1 cellular context compared by ENCODE assay signal in the genomic region with DNA sequence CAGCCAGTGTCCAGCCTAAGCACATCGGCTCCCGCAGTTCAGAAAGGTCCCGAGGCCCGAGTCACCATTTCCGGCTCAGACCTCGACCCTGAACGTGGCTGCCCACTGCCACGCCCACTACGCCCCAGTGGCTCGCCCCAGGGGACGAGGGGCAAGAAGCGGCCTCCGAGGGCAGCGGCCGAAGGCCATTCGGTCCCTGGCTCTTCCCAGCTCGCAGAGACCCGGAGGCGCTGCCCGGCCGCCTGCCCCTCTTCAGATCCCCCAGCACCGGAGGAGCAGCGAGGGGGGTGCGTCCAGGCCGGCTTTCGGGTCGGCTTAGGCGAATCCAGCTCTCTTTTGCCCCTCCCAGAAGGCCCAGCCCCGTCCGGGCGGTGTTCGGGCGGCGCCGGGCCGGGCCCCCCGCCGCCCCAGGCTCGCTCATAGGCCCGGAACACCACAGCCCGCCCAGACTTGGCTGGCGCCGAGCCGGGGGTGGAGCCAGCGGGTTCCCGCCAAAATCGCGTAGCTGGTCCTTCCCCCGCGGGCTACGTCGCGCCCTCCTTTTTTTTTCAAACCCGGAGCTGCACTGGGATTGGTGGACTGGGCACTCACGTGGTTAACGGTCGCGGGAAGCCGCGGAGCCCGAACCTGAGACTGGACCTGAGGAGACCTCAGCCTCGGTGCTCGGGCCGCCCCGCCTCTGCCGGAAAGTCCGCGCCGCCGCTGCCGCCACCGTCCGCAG.
A peak's percentile ranks its signal among the peaks of the same experiment; 100 is the strongest.
TF ChIP-seq lines count a peak whose summit lies in the region.

WEE1 (plus strand) TSS at position 617 of the 721 bp plus-strand sequence. CDS start 264 bp downstream, outside the sequence.

TF ChIP-seq in K562, 482 proteins besides CTCF, POLR2A, EP300 and RAD21 (continued from another document and continues in another):
- TF ChIP-seq ZNF609 (CRISPR knock-in tag; IDR thresholded peaks at IDR 0.05; ENCODE audit: borderline replicate concordance) (0 out of 2 replicates have a peak, but pooled peaks have one; percentile 31), KDM4B (IDR thresholded peaks at IDR 0.05; ENCODE audit: borderline replicate concordance in 2 of 2, low read depth in 1 of 2) (0 out of 4 replicates have a peak, but pooled peaks of 1 of the 2 experiments have one; percentile 35), BRCA1 (IDR thresholded peaks at IDR 0.05) (no peak), BRCA1 (CRISPR knock-in tag; IDR thresholded peaks at IDR 0.05) (no peak), RBM22 (IDR thresholded peaks at IDR 0.05; ENCODE audit: low read depth, low read length, poor library complexity, severe bottlenecking) (peak; percentile 37), POLR2AphosphoS5 (IDR thresholded peaks at IDR 0.05; ENCODE audit: control insufficient read depth, insufficient read depth, low read depth, low read length) (peak; percentile 87), GTF2A2 (tag; IDR thresholded peaks at IDR 0.05) (no peak), POLR2AphosphoS2 (IDR thresholded peaks at IDR 0.05; ENCODE audit: low read length) (peak; percentile 37; the same call in 1 of the 2 replicates), BRD9 (IDR thresholded peaks at IDR 0.05; ENCODE audit: low read depth, partially characterized antibody) (peak; percentile 38), ZBTB2 (IDR thresholded peaks at IDR 0.05) (0 out of 2 replicates have a peak, but pooled peaks have one; percentile 3), ZNF592 (IDR thresholded peaks at IDR 0.05) (peak; percentile 89), ZBTB7A (IDR thresholded peaks at IDR 0.05; ENCODE audit: borderline replicate concordance, control insufficient read depth, low read depth, low read length) (peak; percentile 87; the same call in 1 of the 2 replicates), KLF1 (tag; IDR thresholded peaks at IDR 0.05) (peak; percentile 53; the same call in 1 of the 2 replicates), ZFPM2 (CRISPR knock-in tag; IDR thresholded peaks at IDR 0.05) (0 out of 2 replicates have a peak, but pooled peaks have one; percentile 72), ZNF707 (CRISPR knock-in tag; conservative IDR thresholded peaks at IDR 0.05) (no peak), NR2C2 (CRISPR knock-in tag; IDR thresholded peaks at IDR 0.05) (no peak), NR2C2 (tag; IDR thresholded peaks at IDR 0.05) (peak; percentile 80), E2F6 (IDR thresholded peaks at IDR 0.05; ENCODE audit: borderline replicate concordance in 1 of 2, extremely low read depth in 1 of 2, insufficient read depth in 1 of 2, insufficient read length in 1 of 2, low read depth in 1 of 2, low read length in 1 of 2, poor library complexity in 1 of 2, severe bottlenecking in 1 of 2) (peak; percentile 76 to 85), FOXP1 (CRISPR knock-in tag; IDR thresholded peaks at IDR 0.05) (peak; percentile 14; the same call in 1 of the 2 replicates), ARHGAP35 (IDR thresholded peaks at IDR 0.05; ENCODE audit: partially characterized antibody) (no peak), CBX3 (IDR thresholded peaks at IDR 0.05; ENCODE audit: borderline replicate concordance in 1 of 2, low read length in 2 of 2) (no peak), ZNF583 (CRISPR knock-in tag; IDR thresholded peaks at IDR 0.05) (peak; percentile 84), POLR2H (tag; IDR thresholded peaks at IDR 0.05; ENCODE audit: low read depth) (peak; percentile 90), PHF20 (IDR thresholded peaks at IDR 0.05; ENCODE audit: partially characterized antibody) (peak; percentile 71), CAMTA2 (CRISPR knock-in tag; conservative IDR thresholded peaks at IDR 0.05) (no peak), XRCC5 (IDR thresholded peaks at IDR 0.05; ENCODE audit: low read depth, low read length) (peak; percentile 10; the same call in 1 of the 2 replicates), ZNF431 (CRISPR knock-in tag; IDR thresholded peaks at IDR 0.05) (0 out of 2 replicates have a peak, but pooled peaks have one; percentile 7), NRF1 (conservative IDR thresholded peaks at IDR 0.05 in 1 of 2, IDR thresholded peaks at IDR 0.05 in 1 of 2) (peak; percentile 73 to 77), HNRNPL (IDR thresholded peaks at IDR 0.05; ENCODE audit: low read depth, low read length) (peak; percentile 29; the same call in 1 of the 2 replicates), ZNF175 (CRISPR knock-in tag; IDR thresholded peaks at IDR 0.05; ENCODE audit: low read depth) (0 out of 2 replicates have a peak, but pooled peaks have one; percentile 3), ZNF778 (CRISPR knock-in tag; IDR thresholded peaks at IDR 0.05) (no peak), ZBTB1 (CRISPR knock-in tag; IDR thresholded peaks at IDR 0.05; ENCODE audit: borderline replicate concordance, low read depth) (peak; percentile 73; the same call in 1 of the 2 replicates), MCM2 (IDR thresholded peaks at IDR 0.05; ENCODE audit: low read depth) (no peak), ZFX (CRISPR knock-in tag; IDR thresholded peaks at IDR 0.05) (peak; percentile 89), FOXK2 (conservative IDR thresholded peaks at IDR 0.05 in 1 of 2, IDR thresholded peaks at IDR 0.05 in 1 of 2; ENCODE audit: low read depth in 2 of 2) (0 out of 4 replicates have a peak, but pooled peaks of 1 of the 2 experiments have one; percentile 32), ZBTB17 (CRISPR knock-in tag; IDR thresholded peaks at IDR 0.05) (peak; percentile 69), MAZ (CRISPR knock-in tag; conservative IDR thresholded peaks at IDR 0.05 in 1 of 2, IDR thresholded peaks at IDR 0.05 in 1 of 2) (peak; percentile 89 to 95), GATAD2A (IDR thresholded peaks at IDR 0.05) (peak; percentile 25; the same call in 1 of the 2 replicates), VEZF1 (CRISPR knock-in tag; IDR thresholded peaks at IDR 0.05) (peak; percentile 94), ETV5 (CRISPR knock-in tag; IDR thresholded peaks at IDR 0.05; ENCODE audit: low read depth) (peak; percentile 80; the same call in 1 of the 2 replicates), EP400 (IDR thresholded peaks at IDR 0.05) (peak; percentile 93), CC2D1A (IDR thresholded peaks at IDR 0.05) (peak; percentile 95), CREM (IDR thresholded peaks at IDR 0.05; ENCODE audit: low read depth) (peak; percentile 92), YY1 (IDR thresholded peaks at IDR 0.05; ENCODE audit: borderline replicate concordance in 1 of 3, control insufficient read depth in 1 of 3, extremely low read depth in 1 of 3, insufficient read depth in 3 of 3, insufficient read length in 1 of 3, insufficient replicate concordance in 2 of 3, low read depth in 1 of 3, low read length in 2 of 3) (peak in 2 of 3 experiments; percentile 55 to 83)
- TF ChIP-seq, protein P1, sequence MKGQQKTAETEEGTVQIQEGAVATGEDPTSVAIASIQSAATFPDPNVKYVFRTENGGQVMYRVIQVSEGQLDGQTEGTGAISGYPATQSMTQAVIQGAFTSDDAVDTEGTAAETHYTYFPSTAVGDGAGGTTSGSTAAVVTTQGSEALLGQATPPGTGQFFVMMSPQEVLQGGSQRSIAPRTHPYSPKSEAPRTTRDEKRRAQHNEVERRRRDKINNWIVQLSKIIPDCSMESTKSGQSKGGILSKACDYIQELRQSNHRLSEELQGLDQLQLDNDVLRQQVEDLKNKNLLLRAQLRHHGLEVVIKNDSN (CRISPR knock-in tag; IDR thresholded peaks at IDR 0.05): peak; percentile 91
